Comparison of ENCODE assay signal across 1 cellular context in genomic region chr19:45717131-45717982, GRCh38.
TF ChIP-seq lines count a peak whose summit lies in the region.

No MANE protein-coding gene starts in this region.

TF ChIP-seq in K562, 482 proteins besides CTCF, POLR2A, EP300 and RAD21 (continued from another document and continues in another):
- no peak; the same call in 1 of the 2 replicates for TF ChIP-seq MGA (IDR thresholded peaks at IDR 0.05)
- no peak for TF ChIP-seq THRAP3 (IDR thresholded peaks at IDR 0.05; ENCODE audit: borderline replicate concordance)
- TF ChIP-seq PATZ1 (CRISPR knock-in tag; IDR thresholded peaks at IDR 0.05; ENCODE audit: borderline replicate concordance), result no peak
- peak in 1 of 2 experiments; percentile 89; a peak in 2 of 4 replicates for TF ChIP-seq ZNF639 (CRISPR knock-in tag; conservative IDR thresholded peaks at IDR 0.05 in 1 of 2, IDR thresholded peaks at IDR 0.05 in 1 of 2)
- TF ChIP-seq CHD1 (IDR thresholded peaks at IDR 0.05; ENCODE audit: low read length), result no peak
- TF ChIP-seq ZNF239 (CRISPR knock-in tag; IDR thresholded peaks at IDR 0.05), result no peak; the same call in 1 of the 2 replicates
- TF ChIP-seq CHD4 (IDR thresholded peaks at IDR 0.05; ENCODE audit: insufficient read depth, insufficient replicate concordance, low read depth, low read length, poor library complexity, severe bottlenecking), result no peak
- TF ChIP-seq ZC3H8 (IDR thresholded peaks at IDR 0.05), result no peak
- no peak for TF ChIP-seq ZNF830 (CRISPR knock-in tag; IDR thresholded peaks at IDR 0.05)
- no peak for TF ChIP-seq PCBP1 (IDR thresholded peaks at IDR 0.05; ENCODE audit: low read depth, low read length, poor library complexity, severe bottlenecking)
- peak; percentile 15 to 70; a peak in 1 of 4 replicates for TF ChIP-seq UBTF (IDR thresholded peaks at IDR 0.05; ENCODE audit: borderline replicate concordance in 1 of 2, low read depth in 2 of 2, low read length in 2 of 2)
- no peak for TF ChIP-seq SREBF2 (CRISPR knock-in tag; IDR thresholded peaks at IDR 0.05)
- no peak for TF ChIP-seq U2AF2 (optimal IDR thresholded peaks at IDR 0.05; ENCODE audit: low read depth, low read length)
- peak; percentile 89 for TF ChIP-seq NR2C1 (IDR thresholded peaks at IDR 0.05)
- peak; percentile 88 for TF ChIP-seq NR2C1 (tag; IDR thresholded peaks at IDR 0.05)
- TF ChIP-seq ZNF121 (CRISPR knock-in tag; conservative IDR thresholded peaks at IDR 0.05), result no peak
- TF ChIP-seq MYBL2 (IDR thresholded peaks at IDR 0.05; ENCODE audit: low read depth), result no peak
- TF ChIP-seq MYBL2 (CRISPR knock-in tag; IDR thresholded peaks at IDR 0.05; ENCODE audit: borderline replicate concordance), result no peak
- no peak for TF ChIP-seq GTF2A2 (tag; IDR thresholded peaks at IDR 0.05)
- TF ChIP-seq E2F4 (CRISPR knock-in tag; IDR thresholded peaks at IDR 0.05; ENCODE audit: low read depth), result no peak
- no peak; the same call in 1 of the 2 replicates for TF ChIP-seq ZNF143 (CRISPR knock-in tag; IDR thresholded peaks at IDR 0.05)
- no peak; the same call in 1 of the 2 replicates for TF ChIP-seq ARID4B (CRISPR knock-in tag; IDR thresholded peaks at IDR 0.05)
- 0 out of 2 replicates have a peak, but pooled peaks have one; percentile 25 for TF ChIP-seq ARID3A (IDR thresholded peaks at IDR 0.05; ENCODE audit: borderline replicate concordance, low read depth, low read length)
- TF ChIP-seq ELK3 (CRISPR knock-in tag; IDR thresholded peaks at IDR 0.05), result no peak
